In the genomic region with DNA sequence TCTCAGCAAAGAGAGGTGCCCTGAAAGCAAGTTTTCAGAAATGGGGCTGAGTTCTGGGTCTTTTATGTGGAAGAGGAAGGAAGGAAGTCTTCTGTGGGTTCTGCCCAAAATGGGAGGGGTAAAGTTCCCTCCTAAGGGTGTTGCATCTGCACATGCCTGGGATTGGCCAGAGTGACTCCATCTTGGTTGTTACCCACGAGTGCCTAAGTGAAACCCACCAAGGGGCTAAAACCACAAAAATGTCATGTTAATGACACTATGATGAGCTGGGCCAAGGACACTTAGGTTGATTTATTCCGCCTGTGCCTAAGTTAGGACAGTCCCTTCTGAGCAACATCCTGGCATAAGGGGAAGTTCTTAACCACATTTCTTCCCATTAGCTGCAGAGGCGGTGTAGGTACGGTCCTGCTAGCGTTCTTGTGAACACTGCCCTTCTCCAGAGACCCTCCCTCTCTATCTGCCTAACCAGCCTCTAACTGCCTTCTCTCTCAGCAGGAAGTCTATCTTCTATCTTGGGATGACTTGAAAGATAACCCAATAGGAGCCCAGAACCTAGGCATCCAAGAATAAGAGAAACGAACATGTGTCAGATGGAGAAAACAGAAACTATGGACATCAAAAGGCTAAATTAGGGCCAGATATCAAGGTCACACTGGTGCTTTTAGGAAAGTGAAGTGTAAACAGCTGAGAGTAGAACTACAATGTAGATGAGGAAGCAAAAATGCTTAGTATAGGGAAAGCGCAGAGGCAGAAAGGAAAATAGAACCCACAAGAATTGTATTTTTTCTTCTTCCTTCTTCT, we compare ENCODE assay signal across 9 cellular contexts.
A peak's percentile ranks its signal among the peaks of the same experiment; 100 is the strongest.
DNase-seq lines count a peak whose midpoint lies in the region; ATAC-seq and TF ChIP-seq lines count a peak whose summit lies in the region.
"Had no signal": no experiment of that assay in that cellular context is flagged by ENCODE, and none has a peak within 500 bp of the region (broad histone marks: within the 10 kb centered on the region; RNA-seq: fewer than 3 reads in every experiment).

No MANE protein-coding gene starts in this region.

- intact Hi-C loops in spleen (cut with DNase I; ENCODE audit: low total_unique reads) (no loop called here), esophagus squamous epithelium (cut with DNase I) (no loop called here), Calu3 (cut with micrococcal nuclease; ENCODE audit: unreplicated experiment) (no loop called here)

- H3K27ac ChIP-seq in spleen, result peak overlapping the region; percentile 44 to 89 (median 85)
- peak overlapping the region in 2 of 4 donors; percentile 25 to 64 for H3K27ac ChIP-seq in esophagus squamous epithelium

- H3K9me3 ChIP-seq in spleen (peaks cover 0 to 60% (median 22%) of the 10 kb centered on the region in 8 donors), esophagus squamous epithelium (peaks cover 0 to 6% (median 0%) of the 10 kb centered on the region in 3 donors)

- H3K4me3 Mint-ChIP-seq in HFFc6 (no peak overlapping the region), Calu3 (ENCODE audit: low read depth, unreplicated experiment) (no peak overlapping the region)

- H3K36me3 Mint-ChIP-seq in HFFc6 (ENCODE audit: low read depth) (no peaks in the 10 kb centered on the region), Calu3 (ENCODE audit: insufficient read depth, unreplicated experiment) (no peaks in the 10 kb centered on the region)

- peak overlapping the region in 1 of 8 donors; percentile 31 for H3K4me3 ChIP-seq in spleen
- H3K4me3 ChIP-seq in esophagus squamous epithelium, result no peak overlapping the region

- H3K27ac Mint-ChIP-seq in HFFc6 (no peak overlapping the region), Calu3 (ENCODE audit: unreplicated experiment) (no peak overlapping the region)

- H3K4me1 Mint-ChIP-seq in HFFc6 (ENCODE audit: low read depth), result no peaks in the 10 kb centered on the region
- H3K4me1 Mint-ChIP-seq in Calu3 (ENCODE audit: low read depth, unreplicated experiment), result no peaks in the 10 kb centered on the region

- DNase-seq in activated T-cell treated with anti-CD3 and anti-CD28 coated beads for 4 hours (peak; percentile 9), spleen (no peak), HFFc6 (no peak), DMS53 treated with DMSO at 0.1 percent for 48 hours (lab: John Stamatoyannopoulos, UW; ENCODE audit: unreplicated experiment) (no peak), esophagus squamous epithelium (lab: John Stamatoyannopoulos, UW) (no peak), Calu3 (no peak)
- DNase-seq: erythroblast had no signal

- TF ChIP-seq POLR2A in spleen (IDR thresholded peaks at IDR 0.05) (no peak), esophagus squamous epithelium (IDR thresholded peaks at IDR 0.05) (no peak)

- H3K9me3 Mint-ChIP-seq in HFFc6 (no peaks in the 10 kb centered on the region; the same call in 1 of the 2 replicates), Calu3 (ENCODE audit: low read depth, unreplicated experiment) (peaks cover 2% of the 10 kb centered on the region)

- peaks cover 15 to 57% (median 39%) of the 10 kb centered on the region in 6 donors for H3K4me1 ChIP-seq in spleen
- H3K4me1 ChIP-seq in esophagus squamous epithelium, result peaks cover 0 to 6% (median 0%) of the 10 kb centered on the region in 3 donors

- TF ChIP-seq CTCF in spleen (IDR thresholded peaks at IDR 0.05 in 8 of 11, conservative IDR thresholded peaks at IDR 0.05 in 3 of 11) (no peak), HFFc6 (IDR thresholded peaks at IDR 0.05) (no peak), esophagus squamous epithelium (IDR thresholded peaks at IDR 0.05) (no peak), Calu3 (IDR thresholded peaks at IDR 0.05; ENCODE audit: unreplicated experiment) (no peak)

- H3K36me3 ChIP-seq in spleen (no peaks in the 10 kb centered on the region), esophagus squamous epithelium (no peaks in the 10 kb centered on the region)

- CTCF ChIA-PET in Calu3 (lab: Charles Lee), result no interaction called here

- BruUV-seq in Calu3 (replicated peaks; lab: Mats Ljungman, UMichigan), result no TSS peak

- WGBS in spleen, 5 donors, result 18 to 33% (median 25%) methylated on average over 7 of the region's 7 CpGs
- WGBS in esophagus squamous epithelium, 2 donors, result 41 to 68% methylated on average over 4 to 5 of the region's 7 CpGs

- peaks cover 7% of the 10 kb centered on the region for H3K27me3 Mint-ChIP-seq in HFFc6 (ENCODE audit: insufficient read depth)
- H3K27me3 Mint-ChIP-seq in Calu3 (ENCODE audit: unreplicated experiment), result no peaks in the 10 kb centered on the region

- H3K27me3 ChIP-seq in spleen (replicated peaks in 1 of 7) (no peaks in the 10 kb centered on the region), esophagus squamous epithelium (no peaks in the 10 kb centered on the region)

- ATAC-seq in GM18870 (IDR thresholded peaks at IDR 0.05; ENCODE audit: unreplicated experiment) (peak; percentile 72), HG03469 (IDR thresholded peaks at IDR 0.05; ENCODE audit: unreplicated experiment) (peak; percentile 70)
